1 cellular context compared by ENCODE assay signal in genomic region chr14:99728231-99728920, GRCh38.
TF ChIP-seq lines count a peak whose summit lies in the region.

No MANE protein-coding gene starts in this region.

TF ChIP-seq in HepG2, 621 proteins besides CTCF, POLR2A, EP300 and RAD21 (continued from another document):
- TF ChIP-seq ZBTB40 (IDR thresholded peaks at IDR 0.05), result no peak
- no peak for TF ChIP-seq ZBTB40 (CRISPR knock-in tag; IDR thresholded peaks at IDR 0.05)
- TF ChIP-seq CBFB (CRISPR knock-in tag; IDR thresholded peaks at IDR 0.05), result no peak
- TF ChIP-seq ADNP (CRISPR knock-in tag; IDR thresholded peaks at IDR 0.05), result no peak
- TF ChIP-seq ZBTB33 (CRISPR knock-in tag; IDR thresholded peaks at IDR 0.05), result no peak
- TF ChIP-seq CHD4 (IDR thresholded peaks at IDR 0.05; ENCODE audit: borderline replicate concordance, low read length), result no peak
- TF ChIP-seq NR0B2 (CRISPR knock-in tag; IDR thresholded peaks at IDR 0.05), result no peak
- TF ChIP-seq RXRB (CRISPR knock-in tag; IDR thresholded peaks at IDR 0.05; ENCODE audit: borderline replicate concordance), result no peak
- no peak for TF ChIP-seq ZNF431 (CRISPR knock-in tag; IDR thresholded peaks at IDR 0.05; ENCODE audit: borderline replicate concordance, low read depth)
- no peak for TF ChIP-seq ZNF607 (CRISPR knock-in tag; IDR thresholded peaks at IDR 0.05; ENCODE audit: borderline replicate concordance)
- TF ChIP-seq ZNF160 (CRISPR knock-in tag; IDR thresholded peaks at IDR 0.05), result no peak
- TF ChIP-seq TCF7 (IDR thresholded peaks at IDR 0.05; ENCODE audit: low read depth), result no peak
- TF ChIP-seq HOXA7 (CRISPR knock-in tag; IDR thresholded peaks at IDR 0.05), result no peak
